ENCODE assay signal across 8 cellular contexts in genomic region chr13:48318714-48319457, GRCh38. TPM values are rescaled to one million over a fixed set of nuclear protein-coding genes. Genes with fewer than 3 reads are reported as not detected.
DNase-seq lines count a peak whose midpoint lies in the region; ATAC-seq lines count a peak whose summit lies in the region.

No MANE protein-coding gene starts in this region.

- H3K4me1 ChIP-seq in duodenal mucosa (ENCODE audit: control insufficient read depth in 1 of 2, insufficient read depth in 2 of 2, low read length in 2 of 2) = peaks cover 0 to 7% of the 10 kb centered on the region in 2 donors
- H3K4me1 ChIP-seq in aorta (ENCODE audit: control insufficient read depth in 1 of 2, insufficient read depth in 2 of 2, low read length in 2 of 2) = no peaks in the 10 kb centered on the region

- intact Hi-C loops in aorta (cut with DNase I) = no loop called here

- H3K36me3 ChIP-seq in duodenal mucosa (ENCODE audit: control insufficient read depth in 1 of 2, insufficient read depth in 2 of 2, low read length in 2 of 2) (peaks cover 4 to 12% of the 10 kb centered on the region in 2 donors), aorta (ENCODE audit: control insufficient read depth in 1 of 2, insufficient read depth in 2 of 2, low read length in 1 of 2) (no peaks in the 10 kb centered on the region)

- 56 to 58% methylated on average over 48 of the region's 48 CpGs for WGBS in aorta, 2 donors

- H3K9me3 Mint-ChIP-seq in naive B cell = peaks cover 0 to 25% (median 21%) of the 10 kb centered on the region in 7 donors

- H3K27me3 ChIP-seq in duodenal mucosa (ENCODE audit: control insufficient read depth in 1 of 2, insufficient read depth in 2 of 2, low read length in 2 of 2) (no peaks in the 10 kb centered on the region), aorta (ENCODE audit: control insufficient read depth in 1 of 2, insufficient read depth in 2 of 2, low read length in 1 of 2) (no peaks in the 10 kb centered on the region)

- H3K27ac ChIP-seq in duodenal mucosa (ENCODE audit: low read depth, low read length) = no peak overlapping the region
- H3K27ac ChIP-seq in aorta (ENCODE audit: low read depth in 1 of 2, low read length in 2 of 2) = no peak overlapping the region

- H3K36me3 Mint-ChIP-seq in naive B cell = peaks cover 38 to 53% of the 10 kb centered on the region in 2 donors

- H3K4me3 ChIP-seq in duodenal mucosa (ENCODE audit: low read depth in 1 of 2, low read length in 2 of 2) (peak overlapping the region; percentile 59 to 64), aorta (ENCODE audit: low read length in 2 of 2) (no peak overlapping the region)

- H3K9me3 ChIP-seq in duodenal mucosa (ENCODE audit: control insufficient read depth in 1 of 2, low read length in 2 of 2) (peaks cover 4 to 8% of the 10 kb centered on the region in 2 donors), aorta (ENCODE audit: control insufficient read depth, low read length) (no peaks in the 10 kb centered on the region)

- peaks cover 37 to 55% (median 50%) of the 10 kb centered on the region in 3 donors for H3K4me1 Mint-ChIP-seq in naive B cell

- peak overlapping the region in 1 of 2 donors; percentile 10 for H3K9ac ChIP-seq in duodenal mucosa (ENCODE audit: low read depth in 1 of 2, low read length in 2 of 2)

- peak; percentile 36 for DNase-seq in stimulated activated CD4-positive, alpha-beta T cell treated with anti-CD3 and anti-CD28 coated beads, Interleukin-15, amount 100 ng/mL, for 24 hours
- DNase-seq in stimulated activated CD4-positive, alpha-beta T cell treated with anti-CD3 and anti-CD28 coated beads, Interleukin-2, amount 100 ng/mL, for 24 hours = no peak
- no peak for DNase-seq in naive B cell
- peak in 1 of 2 donors; percentile 68 for DNase-seq in aorta
- no peak for DNase-seq in NCI-H2029 treated with DMSO at 0.1 percent for 48 hours (lab: John Stamatoyannopoulos, UW)

- peak overlapping the region in 5 of 6 donors; percentile 76 to 92 (median 81) for H3K27ac Mint-ChIP-seq in naive B cell

- no peaks in the 10 kb centered on the region for H3K27me3 Mint-ChIP-seq in naive B cell

- H3K4me3 Mint-ChIP-seq in naive B cell = peak overlapping the region; percentile 69 to 90 (median 86)

- ATAC-seq in naive B cell (ENCODE audit: low read depth in 2 of 2) (peak; percentile 43 to 48), aorta (ENCODE audit: low FRiP score) (peak; percentile 63), HG02981 (IDR thresholded peaks at IDR 0.05; ENCODE audit: unreplicated experiment) (no peak), GM21528 (IDR thresholded peaks at IDR 0.05; ENCODE audit: low FRiP score, unreplicated experiment) (no peak)

RNA-seq across cellular contexts. Expression of gene RB1, which starts 15.3 kb away (rescaled TPM):
- polyA plus RNA-seq in naive B cell (ENCODE audit: low read depth in 6 of 6) (10 to 100 TPM; 68.0 to 99.7 (median 80.5) TPM), aorta (10 to 100 TPM; 14.7 to 38.3 TPM)
- total RNA-seq in aorta = 10 to 100 TPM; 38.7 to 45.8 TPM

Comparison
In these comparisons a context has a peak if more than half of its experiments do, and no peak if none do; other contexts are left out.
1. H3K4me3 ChIP-seq: peak in duodenal mucosa (2 of 2); none in aorta (0 of 2).
2. ATAC-seq: peak in naive B cell (2 of 2) and aorta (single experiment); none in HG02981 (single experiment) and GM21528 (single experiment).